ENCODE assay signal across 1 cellular context in the genomic region with DNA sequence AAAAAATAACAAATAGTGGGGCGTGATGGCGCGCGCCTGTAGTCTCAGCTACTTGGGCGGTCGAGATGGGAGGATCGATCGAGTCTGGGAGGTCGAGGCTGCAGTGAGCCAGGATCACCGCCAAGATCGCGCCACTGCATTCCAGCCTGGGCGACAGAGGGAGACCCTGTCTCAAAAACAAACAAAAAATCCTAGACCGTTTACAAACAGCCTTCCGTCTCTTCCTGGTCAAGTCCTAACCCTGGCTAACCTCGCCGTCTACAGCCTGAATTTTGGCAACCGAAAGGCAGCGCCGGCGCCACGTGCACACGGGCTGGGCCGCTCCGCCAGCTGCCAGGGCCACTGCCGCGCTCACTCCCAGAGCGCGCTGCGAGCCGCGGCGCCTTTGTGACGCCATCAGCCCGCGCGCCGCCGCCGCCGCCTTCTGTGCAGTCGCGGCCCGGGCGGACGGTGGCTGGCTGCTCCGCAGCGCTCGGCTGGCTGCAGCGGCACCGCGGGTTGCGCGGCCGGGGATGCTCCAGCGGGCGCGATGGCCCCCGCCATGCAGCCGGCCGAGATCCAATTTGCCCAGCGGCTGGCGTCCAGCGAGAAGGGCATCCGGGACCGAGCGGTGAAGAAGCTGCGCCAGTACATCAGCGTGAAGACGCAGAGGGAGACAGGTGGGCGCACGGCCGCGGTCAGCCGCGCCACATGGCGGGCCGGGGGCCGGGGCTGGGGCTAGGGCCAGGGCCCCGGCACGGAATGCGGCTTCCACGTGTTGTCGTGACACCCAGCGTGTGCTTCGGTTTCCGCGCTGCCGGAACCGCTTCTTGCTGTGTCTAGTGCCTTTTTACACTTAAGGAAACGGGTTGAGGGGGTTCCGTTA.
TF ChIP-seq lines count a peak whose summit lies in the region.

A gene (minus strand): TSS at position 353 of the 865 bp plus-strand sequence. CDS start 1,392 bp downstream, outside the sequence.
A gene with protein sequence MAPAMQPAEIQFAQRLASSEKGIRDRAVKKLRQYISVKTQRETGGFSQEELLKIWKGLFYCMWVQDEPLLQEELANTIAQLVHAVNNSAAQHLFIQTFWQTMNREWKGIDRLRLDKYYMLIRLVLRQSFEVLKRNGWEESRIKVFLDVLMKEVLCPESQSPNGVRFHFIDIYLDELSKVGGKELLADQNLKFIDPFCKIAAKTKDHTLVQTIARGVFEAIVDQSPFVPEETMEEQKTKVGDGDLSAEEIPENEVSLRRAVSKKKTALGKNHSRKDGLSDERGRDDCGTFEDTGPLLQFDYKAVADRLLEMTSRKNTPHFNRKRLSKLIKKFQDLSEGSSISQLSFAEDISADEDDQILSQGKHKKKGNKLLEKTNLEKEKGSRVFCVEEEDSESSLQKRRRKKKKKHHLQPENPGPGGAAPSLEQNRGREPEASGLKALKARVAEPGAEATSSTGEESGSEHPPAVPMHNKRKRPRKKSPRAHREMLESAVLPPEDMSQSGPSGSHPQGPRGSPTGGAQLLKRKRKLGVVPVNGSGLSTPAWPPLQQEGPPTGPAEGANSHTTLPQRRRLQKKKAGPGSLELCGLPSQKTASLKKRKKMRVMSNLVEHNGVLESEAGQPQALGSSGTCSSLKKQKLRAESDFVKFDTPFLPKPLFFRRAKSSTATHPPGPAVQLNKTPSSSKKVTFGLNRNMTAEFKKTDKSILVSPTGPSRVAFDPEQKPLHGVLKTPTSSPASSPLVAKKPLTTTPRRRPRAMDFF (plus strand): TSS at position 425 of the 865 bp plus-strand sequence. CDS start 105 bp downstream, at position 530.

TF ChIP-seq in GM12878, 131 proteins besides CTCF, POLR2A, EP300 and RAD21 (continued from another document and continues in another):
- TF ChIP-seq, protein P1, sequence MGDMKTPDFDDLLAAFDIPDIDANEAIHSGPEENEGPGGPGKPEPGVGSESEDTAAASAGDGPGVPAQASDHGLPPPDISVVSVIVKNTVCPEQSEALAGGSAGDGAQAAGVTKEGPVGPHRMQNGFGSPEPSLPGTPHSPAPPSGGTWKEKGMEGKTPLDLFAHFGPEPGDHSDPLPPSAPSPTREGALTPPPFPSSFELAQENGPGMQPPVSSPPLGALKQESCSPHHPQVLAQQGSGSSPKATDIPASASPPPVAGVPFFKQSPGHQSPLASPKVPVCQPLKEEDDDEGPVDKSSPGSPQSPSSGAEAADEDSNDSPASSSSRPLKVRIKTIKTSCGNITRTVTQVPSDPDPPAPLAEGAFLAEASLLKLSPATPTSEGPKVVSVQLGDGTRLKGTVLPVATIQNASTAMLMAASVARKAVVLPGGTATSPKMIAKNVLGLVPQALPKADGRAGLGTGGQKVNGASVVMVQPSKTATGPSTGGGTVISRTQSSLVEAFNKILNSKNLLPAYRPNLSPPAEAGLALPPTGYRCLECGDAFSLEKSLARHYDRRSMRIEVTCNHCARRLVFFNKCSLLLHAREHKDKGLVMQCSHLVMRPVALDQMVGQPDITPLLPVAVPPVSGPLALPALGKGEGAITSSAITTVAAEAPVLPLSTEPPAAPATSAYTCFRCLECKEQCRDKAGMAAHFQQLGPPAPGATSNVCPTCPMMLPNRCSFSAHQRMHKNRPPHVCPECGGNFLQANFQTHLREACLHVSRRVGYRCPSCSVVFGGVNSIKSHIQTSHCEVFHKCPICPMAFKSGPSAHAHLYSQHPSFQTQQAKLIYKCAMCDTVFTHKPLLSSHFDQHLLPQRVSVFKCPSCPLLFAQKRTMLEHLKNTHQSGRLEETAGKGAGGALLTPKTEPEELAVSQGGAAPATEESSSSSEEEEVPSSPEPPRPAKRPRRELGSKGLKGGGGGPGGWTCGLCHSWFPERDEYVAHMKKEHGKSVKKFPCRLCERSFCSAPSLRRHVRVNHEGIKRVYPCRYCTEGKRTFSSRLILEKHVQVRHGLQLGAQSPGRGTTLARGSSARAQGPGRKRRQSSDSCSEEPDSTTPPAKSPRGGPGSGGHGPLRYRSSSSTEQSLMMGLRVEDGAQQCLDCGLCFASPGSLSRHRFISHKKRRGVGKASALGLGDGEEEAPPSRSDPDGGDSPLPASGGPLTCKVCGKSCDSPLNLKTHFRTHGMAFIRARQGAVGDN (IDR thresholded peaks at IDR 0.05), result peak; percentile 100
- TF ChIP-seq FOXK2 (IDR thresholded peaks at IDR 0.05) (no peak), GATAD2B (conservative IDR thresholded peaks at IDR 0.05; ENCODE audit: low read depth) (peak; percentile 83), BACH1 (IDR thresholded peaks at IDR 0.05; ENCODE audit: borderline replicate concordance) (peak; percentile 85), SUPT20H (IDR thresholded peaks at IDR 0.05; ENCODE audit: borderline replicate concordance, control insufficient read depth, low read depth, low read length) (no peak), POU2F2 (IDR thresholded peaks at IDR 0.05; ENCODE audit: borderline replicate concordance, low read depth, low read length) (peak; percentile 60; the same call in 1 of the 3 replicates), SRF (IDR thresholded peaks at IDR 0.05; ENCODE audit: low read depth in 2 of 2, low read length in 2 of 2) (peak; percentile 34 to 92; a peak in 3 of 4 replicates), RAD51 (IDR thresholded peaks at IDR 0.05) (no peak), NR2F1 (conservative IDR thresholded peaks at IDR 0.05) (peak; percentile 67), YY1 (IDR thresholded peaks at IDR 0.05; ENCODE audit: low read depth, low read length) (peak; percentile 88), BMI1 (IDR thresholded peaks at IDR 0.05; ENCODE audit: borderline replicate concordance) (no peak), IKZF1 (conservative IDR thresholded peaks at IDR 0.05) (peak; percentile 84), IRF4 (IDR thresholded peaks at IDR 0.05; ENCODE audit: low read depth, low read length) (no peak), ZZZ3 (IDR thresholded peaks at IDR 0.05; ENCODE audit: control insufficient read depth, insufficient read length, low read depth) (no peak), SPI1 (IDR thresholded peaks at IDR 0.05; ENCODE audit: borderline replicate concordance, insufficient read depth, low read depth, low read length) (no peak), STAT3 (IDR thresholded peaks at IDR 0.05; ENCODE audit: low read depth, low read length) (no peak), PAX5 (IDR thresholded peaks at IDR 0.05; ENCODE audit: borderline replicate concordance, low read depth, low read length) (0 out of 2 replicates have a peak, but pooled peaks have one; percentile 44), SUZ12 (IDR thresholded peaks at IDR 0.05; ENCODE audit: unreplicated experiment) (no peak), SMARCA5 (IDR thresholded peaks at IDR 0.05) (peak; percentile 94), TCF12 (IDR thresholded peaks at IDR 0.05; ENCODE audit: low read depth, low read length) (peak; percentile 91), TAF1 (IDR thresholded peaks at IDR 0.05; ENCODE audit: borderline replicate concordance, low read depth, low read length) (peak; percentile 87; the same call in 1 of the 2 replicates), CHD4 (IDR thresholded peaks at IDR 0.05) (no peak), NR2C1 (IDR thresholded peaks at IDR 0.05) (peak; percentile 45; the same call in 1 of the 2 replicates), SP1 (IDR thresholded peaks at IDR 0.05; ENCODE audit: low read depth, low read length) (peak; percentile 23), MTA2 (IDR thresholded peaks at IDR 0.05; ENCODE audit: low read depth) (0 out of 2 replicates have a peak, but pooled peaks have one; percentile 11), NFYA (IDR thresholded peaks at IDR 0.05; ENCODE audit: borderline replicate concordance, low read depth, low read length) (no peak), CREB1 (IDR thresholded peaks at IDR 0.05; ENCODE audit: low read depth) (peak; percentile 96), RCOR1 (conservative IDR thresholded peaks at IDR 0.05; ENCODE audit: low read depth, low read length) (no peak), EZH2 (IDR thresholded peaks at IDR 0.05; ENCODE audit: borderline replicate concordance, control insufficient read depth, low read depth, low read length) (no peak), DPF2 (IDR thresholded peaks at IDR 0.05) (peak; percentile 83), BHLHE40 (IDR thresholded peaks at IDR 0.05; ENCODE audit: borderline replicate concordance in 1 of 2, low read depth in 2 of 2, low read length in 1 of 2) (peak; percentile 88 to 96), CBX3 (IDR thresholded peaks at IDR 0.05; ENCODE audit: borderline replicate concordance, low read depth) (no peak), JUNB (IDR thresholded peaks at IDR 0.05) (no peak), FOXM1 (IDR thresholded peaks at IDR 0.05; ENCODE audit: low read depth, low read length) (no peak), NFIC (IDR thresholded peaks at IDR 0.05; ENCODE audit: low read depth, low read length) (no peak), NBN (IDR thresholded peaks at IDR 0.05) (peak; percentile 78), BCL11A (IDR thresholded peaks at IDR 0.05; ENCODE audit: low read depth, low read length) (no peak)
- TF ChIP-seq, protein P2, sequence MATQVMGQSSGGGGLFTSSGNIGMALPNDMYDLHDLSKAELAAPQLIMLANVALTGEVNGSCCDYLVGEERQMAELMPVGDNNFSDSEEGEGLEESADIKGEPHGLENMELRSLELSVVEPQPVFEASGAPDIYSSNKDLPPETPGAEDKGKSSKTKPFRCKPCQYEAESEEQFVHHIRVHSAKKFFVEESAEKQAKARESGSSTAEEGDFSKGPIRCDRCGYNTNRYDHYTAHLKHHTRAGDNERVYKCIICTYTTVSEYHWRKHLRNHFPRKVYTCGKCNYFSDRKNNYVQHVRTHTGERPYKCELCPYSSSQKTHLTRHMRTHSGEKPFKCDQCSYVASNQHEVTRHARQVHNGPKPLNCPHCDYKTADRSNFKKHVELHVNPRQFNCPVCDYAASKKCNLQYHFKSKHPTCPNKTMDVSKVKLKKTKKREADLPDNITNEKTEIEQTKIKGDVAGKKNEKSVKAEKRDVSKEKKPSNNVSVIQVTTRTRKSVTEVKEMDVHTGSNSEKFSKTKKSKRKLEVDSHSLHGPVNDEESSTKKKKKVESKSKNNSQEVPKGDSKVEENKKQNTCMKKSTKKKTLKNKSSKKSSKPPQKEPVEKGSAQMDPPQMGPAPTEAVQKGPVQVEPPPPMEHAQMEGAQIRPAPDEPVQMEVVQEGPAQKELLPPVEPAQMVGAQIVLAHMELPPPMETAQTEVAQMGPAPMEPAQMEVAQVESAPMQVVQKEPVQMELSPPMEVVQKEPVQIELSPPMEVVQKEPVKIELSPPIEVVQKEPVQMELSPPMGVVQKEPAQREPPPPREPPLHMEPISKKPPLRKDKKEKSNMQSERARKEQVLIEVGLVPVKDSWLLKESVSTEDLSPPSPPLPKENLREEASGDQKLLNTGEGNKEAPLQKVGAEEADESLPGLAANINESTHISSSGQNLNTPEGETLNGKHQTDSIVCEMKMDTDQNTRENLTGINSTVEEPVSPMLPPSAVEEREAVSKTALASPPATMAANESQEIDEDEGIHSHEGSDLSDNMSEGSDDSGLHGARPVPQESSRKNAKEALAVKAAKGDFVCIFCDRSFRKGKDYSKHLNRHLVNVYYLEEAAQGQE (IDR thresholded peaks at IDR 0.05; ENCODE audit: low read depth, low read length), result 0 out of 2 replicates have a peak, but pooled peaks have one; percentile 25
- TF ChIP-seq, protein P3, sequence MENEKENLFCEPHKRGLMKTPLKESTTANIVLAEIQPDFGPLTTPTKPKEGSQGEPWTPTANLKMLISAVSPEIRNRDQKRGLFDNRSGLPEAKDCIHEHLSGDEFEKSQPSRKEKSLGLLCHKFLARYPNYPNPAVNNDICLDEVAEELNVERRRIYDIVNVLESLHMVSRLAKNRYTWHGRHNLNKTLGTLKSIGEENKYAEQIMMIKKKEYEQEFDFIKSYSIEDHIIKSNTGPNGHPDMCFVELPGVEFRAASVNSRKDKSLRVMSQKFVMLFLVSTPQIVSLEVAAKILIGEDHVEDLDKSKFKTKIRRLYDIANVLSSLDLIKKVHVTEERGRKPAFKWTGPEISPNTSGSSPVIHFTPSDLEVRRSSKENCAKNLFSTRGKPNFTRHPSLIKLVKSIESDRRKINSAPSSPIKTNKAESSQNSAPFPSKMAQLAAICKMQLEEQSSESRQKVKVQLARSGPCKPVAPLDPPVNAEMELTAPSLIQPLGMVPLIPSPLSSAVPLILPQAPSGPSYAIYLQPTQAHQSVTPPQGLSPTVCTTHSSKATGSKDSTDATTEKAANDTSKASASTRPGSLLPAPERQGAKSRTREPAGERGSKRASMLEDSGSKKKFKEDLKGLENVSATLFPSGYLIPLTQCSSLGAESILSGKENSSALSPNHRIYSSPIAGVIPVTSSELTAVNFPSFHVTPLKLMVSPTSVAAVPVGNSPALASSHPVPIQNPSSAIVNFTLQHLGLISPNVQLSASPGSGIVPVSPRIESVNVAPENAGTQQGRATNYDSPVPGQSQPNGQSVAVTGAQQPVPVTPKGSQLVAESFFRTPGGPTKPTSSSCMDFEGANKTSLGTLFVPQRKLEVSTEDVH (IDR thresholded peaks at IDR 0.05; ENCODE audit: low read depth, partially characterized antibody), result no peak
- TF ChIP-seq, protein P4, sequence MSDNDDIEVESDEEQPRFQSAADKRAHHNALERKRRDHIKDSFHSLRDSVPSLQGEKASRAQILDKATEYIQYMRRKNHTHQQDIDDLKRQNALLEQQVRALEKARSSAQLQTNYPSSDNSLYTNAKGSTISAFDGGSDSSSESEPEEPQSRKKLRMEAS (IDR thresholded peaks at IDR 0.05; ENCODE audit: low read depth, low read length), result peak; percentile 99
- TF ChIP-seq, protein P5, sequence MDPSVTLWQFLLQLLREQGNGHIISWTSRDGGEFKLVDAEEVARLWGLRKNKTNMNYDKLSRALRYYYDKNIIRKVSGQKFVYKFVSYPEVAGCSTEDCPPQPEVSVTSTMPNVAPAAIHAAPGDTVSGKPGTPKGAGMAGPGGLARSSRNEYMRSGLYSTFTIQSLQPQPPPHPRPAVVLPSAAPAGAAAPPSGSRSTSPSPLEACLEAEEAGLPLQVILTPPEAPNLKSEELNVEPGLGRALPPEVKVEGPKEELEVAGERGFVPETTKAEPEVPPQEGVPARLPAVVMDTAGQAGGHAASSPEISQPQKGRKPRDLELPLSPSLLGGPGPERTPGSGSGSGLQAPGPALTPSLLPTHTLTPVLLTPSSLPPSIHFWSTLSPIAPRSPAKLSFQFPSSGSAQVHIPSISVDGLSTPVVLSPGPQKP (IDR thresholded peaks at IDR 0.05; ENCODE audit: low read depth, low read length), result no peak; the same call in 1 of the 2 replicates
- TF ChIP-seq, protein P6, sequence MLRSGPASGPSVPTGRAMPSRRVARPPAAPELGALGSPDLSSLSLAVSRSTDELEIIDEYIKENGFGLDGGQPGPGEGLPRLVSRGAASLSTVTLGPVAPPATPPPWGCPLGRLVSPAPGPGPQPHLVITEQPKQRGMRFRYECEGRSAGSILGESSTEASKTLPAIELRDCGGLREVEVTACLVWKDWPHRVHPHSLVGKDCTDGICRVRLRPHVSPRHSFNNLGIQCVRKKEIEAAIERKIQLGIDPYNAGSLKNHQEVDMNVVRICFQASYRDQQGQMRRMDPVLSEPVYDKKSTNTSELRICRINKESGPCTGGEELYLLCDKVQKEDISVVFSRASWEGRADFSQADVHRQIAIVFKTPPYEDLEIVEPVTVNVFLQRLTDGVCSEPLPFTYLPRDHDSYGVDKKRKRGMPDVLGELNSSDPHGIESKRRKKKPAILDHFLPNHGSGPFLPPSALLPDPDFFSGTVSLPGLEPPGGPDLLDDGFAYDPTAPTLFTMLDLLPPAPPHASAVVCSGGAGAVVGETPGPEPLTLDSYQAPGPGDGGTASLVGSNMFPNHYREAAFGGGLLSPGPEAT (IDR thresholded peaks at IDR 0.05; ENCODE audit: low read depth), result no peak
- TF ChIP-seq, protein P7, sequence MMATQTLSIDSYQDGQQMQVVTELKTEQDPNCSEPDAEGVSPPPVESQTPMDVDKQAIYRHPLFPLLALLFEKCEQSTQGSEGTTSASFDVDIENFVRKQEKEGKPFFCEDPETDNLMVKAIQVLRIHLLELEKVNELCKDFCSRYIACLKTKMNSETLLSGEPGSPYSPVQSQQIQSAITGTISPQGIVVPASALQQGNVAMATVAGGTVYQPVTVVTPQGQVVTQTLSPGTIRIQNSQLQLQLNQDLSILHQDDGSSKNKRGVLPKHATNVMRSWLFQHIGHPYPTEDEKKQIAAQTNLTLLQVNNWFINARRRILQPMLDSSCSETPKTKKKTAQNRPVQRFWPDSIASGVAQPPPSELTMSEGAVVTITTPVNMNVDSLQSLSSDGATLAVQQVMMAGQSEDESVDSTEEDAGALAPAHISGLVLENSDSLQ (IDR thresholded peaks at IDR 0.05), result no peak
